In the genomic region with DNA sequence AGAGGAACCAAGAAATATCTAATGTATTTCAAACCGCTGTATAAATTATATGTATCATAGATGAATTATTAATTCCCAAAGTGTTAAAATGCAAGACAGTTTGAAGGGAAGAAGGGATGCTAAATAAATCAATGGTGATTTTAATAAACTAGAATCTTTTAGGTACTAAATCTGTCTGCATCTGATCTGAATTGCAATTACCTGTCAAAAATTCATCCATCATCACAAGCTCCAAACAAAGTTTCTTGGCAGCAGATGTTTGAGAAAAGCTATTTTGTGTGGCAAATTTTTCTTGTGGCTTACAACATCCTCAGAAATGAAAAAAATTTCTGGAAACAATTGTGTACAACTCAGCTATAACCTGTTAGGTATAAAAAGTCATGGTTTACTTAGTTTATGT, we compare ENCODE assay signal across 36 cellular contexts.
"Had no signal": no experiment of that assay in that cellular context is flagged by ENCODE, and none has a peak within 500 bp of the region (broad histone marks: within the 10 kb centered on the region; RNA-seq: fewer than 3 reads in every experiment).

No MANE protein-coding gene starts in this region.

- H3K27ac ChIP-seq: KMS-11 had no signal

- H3K27me3 ChIP-seq: MG63 had no signal

- H3K9me3 ChIP-seq: MG63 had no signal

- H3K4me3 ChIP-seq: MG63 had no signal

- H3K9ac ChIP-seq: KMS-11 had no signal

- H3K4me2 ChIP-seq: KMS-11 had no signal

- H3K36me3 ChIP-seq: MG63 had no signal

- DNase-seq: Karpas-422, Kasumi-1, KBM-7, KG1, MG63, MM.1S, MV-4-11, NCI-H1048, NCI-H1092, NCI-H1092 treated with DMSO at 0.1 percent for 48 hours, NCI-H1105, NCI-H1105 treated with DMSO at 0.1 percent for 48 hours, NCI-H1417, NCI-H1417 treated with DMSO at 0.1 percent for 48 hours, NCI-H1436, NCI-H1436 treated with DMSO at 0.1 percent for 48 hours, NCI-H146, NCI-H1694, NCI-H1694 treated with DMSO at 0.1 percent for 48 hours, NCI-H187, NCI-H187 treated with DMSO at 0.1 percent for 48 hours, NCI-H1930, NCI-H2029, NCI-H2029 treated with DMSO at 0.1 percent for 48 hours, NCI-H2081, NCI-H2081 treated with DMSO at 0.1 percent for 48 hours, NCI-H2107, NCI-H2171, NCI-H2171 treated with DMSO at 0.1 percent for 48 hours, NCI-H2227 treated with DMSO at 0.1 percent for 48 hours, NCI-H226, NCI-H345, NCI-H510A, NCI-H510A treated with DMSO at 0.1 percent for 48 hours, NCI-H524 had no signal
